ENCODE assay signal across 10 cellular contexts in the genomic region with DNA sequence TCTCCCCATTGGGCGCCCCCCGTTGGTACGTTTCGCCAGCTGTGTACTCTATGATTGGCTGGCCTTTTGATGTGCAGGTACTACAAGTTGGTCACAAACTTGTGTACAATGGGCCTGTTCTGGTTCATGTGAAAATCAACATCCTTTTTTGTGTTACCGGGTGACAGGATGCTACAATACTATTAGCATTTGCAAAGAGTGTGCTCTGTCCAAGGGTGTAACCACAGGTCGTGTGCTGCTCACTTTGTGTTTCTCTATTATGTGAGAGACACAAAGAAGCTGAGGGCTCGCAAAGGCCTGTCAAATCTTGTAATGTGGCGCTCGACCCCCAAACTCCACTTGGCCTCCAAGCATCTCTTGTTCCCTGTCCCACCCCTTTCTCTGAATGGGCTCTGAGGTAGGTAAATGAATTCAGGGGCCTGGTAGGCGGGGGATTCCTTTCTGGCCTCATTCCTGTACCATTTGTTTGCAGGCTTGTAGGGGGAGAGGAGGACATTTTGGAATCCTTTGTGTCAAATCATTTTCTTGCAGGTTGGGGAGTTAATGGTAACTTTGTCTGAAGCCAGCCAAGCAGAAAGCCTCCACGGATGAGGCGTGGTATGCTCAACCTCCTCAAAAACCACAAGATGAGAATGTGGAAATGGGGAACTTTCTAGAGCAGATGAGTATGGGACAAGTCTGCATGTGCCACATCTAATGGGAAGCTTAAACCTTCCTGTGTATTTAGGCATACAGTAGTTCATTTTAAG.
DNase-seq lines count a peak whose midpoint lies in the region; ATAC-seq and TF ChIP-seq lines count a peak whose summit lies in the region.
"Had no signal": no experiment of that assay in that cellular context is flagged by ENCODE, and none has a peak within 500 bp of the region (broad histone marks: within the 10 kb centered on the region; RNA-seq: fewer than 3 reads in every experiment).

No MANE protein-coding gene starts in this region.

- no peaks in the 10 kb centered on the region for H3K27me3 Mint-ChIP-seq in IgD-negative memory B cell
- H3K27me3 Mint-ChIP-seq: CD4-positive, alpha-beta T cell had no signal

- peak; percentile 50 for DNase-seq in DMS79 (lab: John Stamatoyannopoulos, UW)
- DNase-seq in epithelial cell of proximal tubule (ENCODE audit: low read depth) = peak; percentile 43
- no peak for DNase-seq in middle frontal gyrus (ENCODE audit: extremely low spot score, low spot score)
- DNase-seq in NCI-H1048 (lab: John Stamatoyannopoulos, UW) = no peak
- DNase-seq in islet precursor cell = no peak
- DNase-seq in NCI-H1105 (lab: John Stamatoyannopoulos, UW) = no peak
- DNase-seq: CD4-positive, alpha-beta T cell; SK-N-SH had no signal

- peak; percentile 11 for TF ChIP-seq CTCF in epithelial cell of proximal tubule (conservative IDR thresholded peaks at IDR 0.05; ENCODE audit: low read depth, low read length)

- ATAC-seq in GM21528 (IDR thresholded peaks at IDR 0.05; ENCODE audit: low FRiP score, unreplicated experiment) = peak; percentile 74

- H3K9me3 Mint-ChIP-seq in IgD-negative memory B cell = no peaks in the 10 kb centered on the region
- H3K9me3 Mint-ChIP-seq: CD4-positive, alpha-beta T cell had no signal

- no peak overlapping the region for H3K4me3 ChIP-seq in epithelial cell of proximal tubule (ENCODE audit: low read depth, low read length)

- H3K27ac Mint-ChIP-seq in IgD-negative memory B cell = peak overlapping the region in 2 of 3 donors; percentile 49 to 84
- H3K27ac Mint-ChIP-seq: CD4-positive, alpha-beta T cell had no signal

- peaks cover 21 to 32% (median 24%) of the 10 kb centered on the region in 3 donors for H3K4me1 Mint-ChIP-seq in IgD-negative memory B cell

- H3K36me3 Mint-ChIP-seq in IgD-negative memory B cell = peaks cover 11% of the 10 kb centered on the region

- peak overlapping the region in 3 of 4 donors; percentile 13 to 88 (median 21) for H3K4me3 Mint-ChIP-seq in IgD-negative memory B cell
- H3K4me3 Mint-ChIP-seq: CD4-positive, alpha-beta T cell had no signal

Comparison
In these comparisons a context has a peak if more than half of its experiments do, and no peak if none do; other contexts are left out.
1. DNase-seq: peak in DMS79 (single experiment) and epithelial cell of proximal tubule (single experiment); none in middle frontal gyrus (single experiment), NCI-H1048 (single experiment), islet precursor cell (single experiment) and NCI-H1105 (single experiment).